In the genomic region with DNA sequence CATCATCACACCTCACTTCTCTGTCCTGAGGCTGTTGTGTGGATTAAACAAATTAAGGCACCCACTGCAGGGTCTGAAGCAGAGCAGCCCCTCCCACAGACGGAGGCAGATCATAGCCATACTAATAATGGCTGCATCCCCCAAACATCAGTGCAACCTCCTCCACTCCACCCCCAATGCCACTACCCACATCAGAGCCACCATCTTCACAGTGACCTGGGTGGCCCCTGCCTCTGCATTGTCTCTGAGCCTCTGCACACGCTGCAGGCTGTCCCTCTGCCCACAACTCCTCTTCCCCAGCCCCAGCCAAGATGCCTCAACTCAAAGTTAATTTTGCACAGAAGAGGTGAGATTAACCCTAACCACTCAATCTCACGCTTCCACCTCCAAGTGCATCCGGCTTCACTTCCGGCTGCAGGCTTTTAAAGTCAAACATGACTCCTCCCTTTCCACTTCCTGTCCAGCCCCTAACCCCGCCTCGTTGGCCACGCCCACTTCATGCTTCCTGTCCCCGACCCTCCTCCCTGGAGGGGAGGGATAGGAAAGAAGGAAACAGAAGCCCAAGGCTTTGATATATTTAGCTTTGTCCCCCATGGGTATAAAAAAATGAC, we compare ENCODE assay signal across 9 cellular contexts. TPM values are rescaled to one million over a fixed set of nuclear protein-coding genes. Genes with fewer than 3 reads are reported as not detected.
A peak's percentile ranks its signal among the peaks of the same experiment; 100 is the strongest.
DNase-seq lines count a peak whose midpoint lies in the region; ATAC-seq and TF ChIP-seq lines count a peak whose summit lies in the region.
"Had no signal": no experiment of that assay in that cellular context is flagged by ENCODE, and none has a peak within 500 bp of the region (broad histone marks: within the 10 kb centered on the region; RNA-seq: fewer than 3 reads in every experiment).

No MANE protein-coding gene starts in this region.

- H3K4me1 Mint-ChIP-seq in activated CD4-positive, alpha-beta T cell treated with anti-CD3 and anti-CD28 coated beads for 36 hours: peaks cover 55% of the 10 kb centered on the region
- H3K4me1 Mint-ChIP-seq in activated T-helper 1 cell treated with anti-CD3 and anti-CD28 coated beads, Interleukin-12 subunit alpha, Interleukin-12 subunit beta, Interleukin-2, Interleukin-4 antibody, amounts not matched to agents 30 ng/mL and 10 ng/mL and 1 ng/mL, durations not matched to agents 14 hours and 24 hours and 36 hours (ENCODE audit: low read depth): peaks cover 86% of the 10 kb centered on the region

- CTCF ChIA-PET in activated CD4-positive, alpha-beta T cell treated with anti-CD3 and anti-CD28 coated beads for 36 hours (lab: Charles Lee): interaction anchor here (0.6 kb wide), 2 partner anchors 31 to 77 kb away, joined by 3 to 4 read pairs; no protein-coding TSS in a partner anchor

- H3K9me3 Mint-ChIP-seq in activated CD4-positive, alpha-beta T cell treated with anti-CD3 and anti-CD28 coated beads for 36 hours (ENCODE audit: low read depth): peaks cover 6% of the 10 kb centered on the region
- H3K9me3 Mint-ChIP-seq in activated T-helper 1 cell treated with anti-CD3 and anti-CD28 coated beads, Interleukin-12 subunit alpha, Interleukin-12 subunit beta, Interleukin-2, Interleukin-4 antibody, amounts not matched to agents 30 ng/mL and 10 ng/mL and 1 ng/mL, durations not matched to agents 14 hours and 24 hours and 36 hours: peaks cover 12% of the 10 kb centered on the region

- peak overlapping the region; percentile 23 for H3K27ac Mint-ChIP-seq in activated CD4-positive, alpha-beta T cell treated with anti-CD3 and anti-CD28 coated beads for 36 hours
- H3K27ac Mint-ChIP-seq in activated T-helper 1 cell treated with anti-CD3 and anti-CD28 coated beads, Interleukin-12 subunit alpha, Interleukin-12 subunit beta, Interleukin-2, Interleukin-4 antibody, amounts not matched to agents 30 ng/mL and 10 ng/mL and 1 ng/mL, durations not matched to agents 14 hours and 24 hours and 36 hours: peak overlapping the region; percentile 79

- peaks cover 5% of the 10 kb centered on the region for H3K27me3 Mint-ChIP-seq in activated CD4-positive, alpha-beta T cell treated with anti-CD3 and anti-CD28 coated beads for 36 hours
- H3K27me3 Mint-ChIP-seq in activated T-helper 1 cell treated with anti-CD3 and anti-CD28 coated beads, Interleukin-12 subunit alpha, Interleukin-12 subunit beta, Interleukin-2, Interleukin-4 antibody, amounts not matched to agents 30 ng/mL and 10 ng/mL and 1 ng/mL, durations not matched to agents 14 hours and 24 hours and 36 hours (ENCODE audit: insufficient read depth): no peaks in the 10 kb centered on the region

- H3K36me3 Mint-ChIP-seq in activated CD4-positive, alpha-beta T cell treated with anti-CD3 and anti-CD28 coated beads for 36 hours (ENCODE audit: low read depth): peaks cover 5% of the 10 kb centered on the region
- H3K36me3 Mint-ChIP-seq in activated T-helper 1 cell treated with anti-CD3 and anti-CD28 coated beads, Interleukin-12 subunit alpha, Interleukin-12 subunit beta, Interleukin-2, Interleukin-4 antibody, amounts not matched to agents 30 ng/mL and 10 ng/mL and 1 ng/mL, durations not matched to agents 14 hours and 24 hours and 36 hours (ENCODE audit: low read depth): peaks cover 42% of the 10 kb centered on the region

- H3K4me3 ChIP-seq in NB4 (ENCODE audit: low read depth, low read length): no peak overlapping the region

- intact Hi-C loops in activated CD4-positive, alpha-beta T cell treated with anti-CD3 and anti-CD28 coated beads for 36 hours (cut with DNase I, micrococcal nuclease): no loop called here
- intact Hi-C loops in activated T-helper 1 cell treated with anti-CD3 and anti-CD28 coated beads, Interleukin-12 subunit alpha, Interleukin-12 subunit beta, Interleukin-2, Interleukin-4 antibody, amounts not matched to agents 30 ng/mL and 10 ng/mL and 1 ng/mL, durations not matched to agents 14 hours and 24 hours and 36 hours (cut with micrococcal nuclease): no loop called here

- no peak for TF ChIP-seq CTCF in NB4 (IDR thresholded peaks at IDR 0.05; ENCODE audit: low read depth, low read length)

- peak; percentile 68 for DNase-seq in activated CD4-positive, alpha-beta T cell treated with anti-CD3 and anti-CD28 coated beads for 36 hours
- no peak for DNase-seq in activated CD4-positive, alpha-beta T cell treated with anti-CD3 and anti-CD28 coated beads for 1 hour
- DNase-seq in NB4 (ENCODE audit: low read depth) (peak; percentile 37), COLO829 (ENCODE audit: low spot score) (no peak)
- DNase-seq in activated T-helper 1 cell treated with anti-CD3 and anti-CD28 coated beads, Interleukin-12 subunit alpha, Interleukin-12 subunit beta, Interleukin-2, Interleukin-4 antibody, amounts not matched to agents 30 ng/mL and 10 ng/mL and 1 ng/mL, durations not matched to agents 14 hours and 24 hours and 36 hours (ENCODE audit: low spot score): peak; percentile 64
- DNase-seq in stimulated activated CD8-positive, alpha-beta memory T cell treated with anti-CD3 and anti-CD28 coated beads, Interleukin-4, amount 100 ng/mL, for 24 hours (ENCODE audit: low read depth): peak; percentile 27
- DNase-seq: anterior cingulate cortex had no signal

- ATAC-seq in activated CD4-positive, alpha-beta T cell treated with anti-CD3 and anti-CD28 coated beads for 36 hours: no peak
- ATAC-seq in GM21360 (IDR thresholded peaks at IDR 0.05; ENCODE audit: unreplicated experiment) (no peak), GM21447 (IDR thresholded peaks at IDR 0.05; ENCODE audit: unreplicated experiment) (no peak)

- no peak for TF ChIP-seq POLR2A in NB4 (IDR thresholded peaks at IDR 0.05; ENCODE audit: extremely low read depth, insufficient read length)

- peak overlapping the region; percentile 25 for H3K4me3 Mint-ChIP-seq in activated CD4-positive, alpha-beta T cell treated with anti-CD3 and anti-CD28 coated beads for 36 hours
- H3K4me3 Mint-ChIP-seq in activated T-helper 1 cell treated with anti-CD3 and anti-CD28 coated beads, Interleukin-12 subunit alpha, Interleukin-12 subunit beta, Interleukin-2, Interleukin-4 antibody, amounts not matched to agents 30 ng/mL and 10 ng/mL and 1 ng/mL, durations not matched to agents 14 hours and 24 hours and 36 hours: peak overlapping the region; percentile 72

- POLR2A ChIA-PET in activated CD4-positive, alpha-beta T cell treated with anti-CD3 and anti-CD28 coated beads for 36 hours (lab: Charles Lee): no interaction called here

RNA-seq across cellular contexts. Expression of gene JAKMIP1, which starts 22.7 kb away (rescaled TPM):
- total RNA-seq in activated CD4-positive, alpha-beta T cell treated with anti-CD3 and anti-CD28 coated beads for 36 hours: 1 to 10 TPM; 3.1 to 3.9 TPM
- 15.5 and 16.9 TPM in 2 replicates for total RNA-seq in activated T-helper 1 cell treated with anti-CD3 and anti-CD28 coated beads, Interleukin-12 subunit alpha, Interleukin-12 subunit beta, Interleukin-2, Interleukin-4 antibody, amounts not matched to agents 30 ng/mL and 10 ng/mL and 1 ng/mL, durations not matched to agents 14 hours and 24 hours and 36 hours

Comparison
In these comparisons a context has a peak if more than half of its experiments do, and no peak if none do; other contexts are left out.
1. DNase-seq: peak in activated CD4-positive, alpha-beta T cell treated with anti-CD3 and anti-CD28 coated beads for 36 hours (single experiment), NB4 (single experiment), activated T-helper 1 cell treated with anti-CD3 and anti-CD28 coated beads, Interleukin-12 subunit alpha, Interleukin-12 subunit beta, Interleukin-2, Interleukin-4 antibody, amounts not matched to agents 30 ng/mL and 10 ng/mL and 1 ng/mL, durations not matched to agents 14 hours and 24 hours and 36 hours (single experiment) and stimulated activated CD8-positive, alpha-beta memory T cell treated with anti-CD3 and anti-CD28 coated beads, Interleukin-4, amount 100 ng/mL, for 24 hours (single experiment); none in activated CD4-positive, alpha-beta T cell treated with anti-CD3 and anti-CD28 coated beads for 1 hour (single experiment) and COLO829 (single experiment).